In the genomic region with DNA sequence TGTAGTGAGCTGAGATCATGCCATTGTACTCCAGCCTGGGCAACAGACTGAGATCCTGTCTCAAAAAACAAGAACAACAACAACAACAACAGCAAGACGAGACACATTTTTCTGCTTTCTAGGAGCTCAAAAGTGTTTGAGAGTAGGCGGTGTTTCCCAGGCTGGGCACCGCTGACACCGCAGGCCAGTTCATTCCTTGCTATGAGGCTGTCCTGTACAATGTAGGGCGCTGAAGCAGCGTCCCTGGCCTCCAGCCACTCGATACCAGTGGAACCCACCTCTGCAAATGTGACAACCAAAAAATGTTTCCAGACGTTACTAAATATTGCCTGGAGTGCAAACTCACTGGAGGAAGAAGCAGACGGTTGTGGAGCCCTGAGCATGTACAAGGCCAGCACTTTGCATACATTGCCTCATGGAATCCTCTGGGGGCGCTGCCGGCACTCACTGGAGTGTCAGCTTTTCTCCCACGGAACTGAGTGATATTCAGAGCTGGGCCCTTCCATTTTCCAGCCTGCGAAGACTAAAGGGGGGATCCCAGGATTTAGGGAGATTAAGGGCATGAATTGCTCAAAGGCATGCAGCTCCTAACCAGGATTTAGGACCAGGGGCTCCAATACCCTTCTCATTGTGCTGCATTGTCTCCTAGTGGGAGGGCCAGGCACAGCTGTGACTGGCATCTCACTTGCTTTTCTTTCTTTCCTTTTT, we compare ENCODE assay signal across 8 cellular contexts. TPM values are rescaled to one million over a fixed set of nuclear protein-coding genes. Genes with fewer than 3 reads are reported as not detected.
DNase-seq lines count a peak whose midpoint lies in the region; ATAC-seq and TF ChIP-seq lines count a peak whose summit lies in the region.

No MANE protein-coding gene starts in this region.

- CTCF ChIA-PET in HEK293 (lab: Yijun Ruan, JAX) = interaction anchor here (0.5 to 10.7 kb wide), 41 partner anchors 9 to 992 kb away, joined by 3 to 380 read pairs (median 4); a partner anchor contains a TSS
- CTCF ChIA-PET in PC-9 (lab: Charles Lee) = interaction anchor here (0.6 to 1.3 kb wide), 8 partner anchors 24 to 540 kb away, joined by 3 to 19 read pairs (median 3); a partner anchor contains a TSS

- intact Hi-C loops in PC-9 (cut with micrococcal nuclease; ENCODE audit: unreplicated experiment) = loop anchor here (5.0 kb wide), 1 partner anchor 851 kb away; a partner anchor contains a TSS

- H3K36me3 Mint-ChIP-seq in activated T-cell treated with anti-CD3 and anti-CD28 coated beads, Interleukin-2, amount 50 U/mL, for 72 hours (ENCODE audit: insufficient read depth in 2 of 2) = no peaks in the 10 kb centered on the region
- H3K36me3 Mint-ChIP-seq in type B pancreatic cell = no peaks in the 10 kb centered on the region

- POLR2A ChIA-PET in HEK293 (lab: Yijun Ruan, JAX) (interaction anchor here (0.8 to 2.0 kb wide), 8 partner anchors 20 to 176 kb away, joined by 3 to 20 read pairs (median 9); a partner anchor contains a TSS), PC-9 (lab: Charles Lee; ENCODE audit: unreplicated experiment) (interaction anchor here (0.6 kb wide), 1 partner anchor 35 kb away, joined by 3 read pairs; no protein-coding TSS in a partner anchor)

- H3K4me1 Mint-ChIP-seq in activated T-cell treated with anti-CD3 and anti-CD28 coated beads, Interleukin-2, amount 50 U/mL, for 72 hours (ENCODE audit: low read depth) = peaks cover 21% of the 10 kb centered on the region
- H3K4me1 Mint-ChIP-seq in type B pancreatic cell (ENCODE audit: unreplicated experiment) = peaks cover 24% of the 10 kb centered on the region

- no peak overlapping the region for H3K4me2 ChIP-seq in PC-9

- no peaks in the 10 kb centered on the region for H3K79me2 ChIP-seq in PC-9 (ENCODE audit: low read depth)

- H3K36me3 ChIP-seq in HEK293 (ENCODE audit: control insufficient read depth in 2 of 2, insufficient read depth in 1 of 2, low read length in 2 of 2) (no peaks in the 10 kb centered on the region), PC-9 (ENCODE audit: low read depth) (no peaks in the 10 kb centered on the region), neutrophil (no peaks in the 10 kb centered on the region)

- H3K4me3 ChIP-seq in HEK293 (ENCODE audit: low read depth, low read length) = no peak overlapping the region
- no peak overlapping the region for H3K4me3 ChIP-seq in PC-9
- H3K4me3 ChIP-seq in fibroblast of villous mesenchyme (ENCODE audit: low read depth, low read length) = no peak overlapping the region
- no peak overlapping the region for H3K4me3 ChIP-seq in neutrophil (ENCODE audit: low read depth in 1 of 2, low read length in 1 of 2)

- no peak overlapping the region for H3K27ac ChIP-seq in HEK293 (ENCODE audit: extremely low read depth, low read depth, low read length)
- H3K27ac ChIP-seq in PC-9 = no peak overlapping the region
- H3K27ac ChIP-seq in neutrophil = peak overlapping the region; percentile 54

- no peaks in the 10 kb centered on the region for H3K9me3 ChIP-seq in HEK293 (ENCODE audit: control insufficient read depth, insufficient read depth, low read depth, low read length)
- H3K9me3 ChIP-seq in PC-9 (ENCODE audit: insufficient read depth, low read depth) = no peaks in the 10 kb centered on the region
- no peaks in the 10 kb centered on the region for H3K9me3 ChIP-seq in neutrophil

- H3K27ac Mint-ChIP-seq in activated T-cell treated with anti-CD3 and anti-CD28 coated beads, Interleukin-2, amount 50 U/mL, for 72 hours = no peak overlapping the region
- peak overlapping the region; percentile 41 for H3K27ac Mint-ChIP-seq in type B pancreatic cell

- H3K27me3 ChIP-seq in PC-9 (ENCODE audit: insufficient read depth, low read depth) (no peaks in the 10 kb centered on the region), neutrophil (no peaks in the 10 kb centered on the region)

- H3K9me3 Mint-ChIP-seq in activated T-cell treated with anti-CD3 and anti-CD28 coated beads, Interleukin-2, amount 50 U/mL, for 72 hours = no peaks in the 10 kb centered on the region
- no peaks in the 10 kb centered on the region for H3K9me3 Mint-ChIP-seq in type B pancreatic cell

- peaks cover 13% of the 10 kb centered on the region; the same call in 1 of the 2 replicates for H3F3A ChIP-seq in PC-9 (ENCODE audit: insufficient read depth, low read depth)

- H2AFZ ChIP-seq in PC-9 = no peak overlapping the region

- ATAC-seq in activated T-cell treated with anti-CD3 and anti-CD28 coated beads, Interleukin-2, amount 50 U/mL, for 72 hours (replicated peaks in 1 of 2) = peak; percentile 70 to 76
- no peak for ATAC-seq in GM21367 (IDR thresholded peaks at IDR 0.05; ENCODE audit: unreplicated experiment)

- H4K20me1 ChIP-seq in PC-9 (ENCODE audit: insufficient read depth) = no peaks in the 10 kb centered on the region

- H3K4me1 ChIP-seq in HEK293 (ENCODE audit: control insufficient read depth, insufficient read depth, low read length) (peaks cover 4% of the 10 kb centered on the region), PC-9 (replicated peaks; ENCODE audit: insufficient read depth) (peaks cover 9% of the 10 kb centered on the region), neutrophil (ENCODE audit: control insufficient read depth in 1 of 2, insufficient read depth in 1 of 2, low read depth in 1 of 2, low read length in 1 of 2) (peaks cover 0 to 13% of the 10 kb centered on the region in 2 experiments)

- no peaks in the 10 kb centered on the region for H3K27me3 Mint-ChIP-seq in activated T-cell treated with anti-CD3 and anti-CD28 coated beads, Interleukin-2, amount 50 U/mL, for 72 hours (ENCODE audit: low read depth)
- H3K27me3 Mint-ChIP-seq in type B pancreatic cell = no peaks in the 10 kb centered on the region

- H3K9me2 ChIP-seq in PC-9 (ENCODE audit: insufficient read depth) = no peaks in the 10 kb centered on the region

- DNase-seq in C1 segment of cervical spinal cord (lab: John Stamatoyannopoulos, UW) (peak in 12 of 14 donors; percentile 33 to 77 (median 63)), PC-9 (peak; percentile 39 to 59), fibroblast of villous mesenchyme (ENCODE audit: low read depth) (peak; percentile 65), type B pancreatic cell (ENCODE audit: extremely low spot score, unreplicated experiment) (no peak)
- DNase-seq in activated T-cell treated with anti-CD3 and anti-CD28 coated beads, Interleukin-2, amount 50 U/mL, for 72 hours = peak; percentile 60 to 65

- no TSS peak for BruUV-seq in PC-9 (replicated peaks; lab: Mats Ljungman, UMichigan)

- no peak overlapping the region for H3K4me3 Mint-ChIP-seq in activated T-cell treated with anti-CD3 and anti-CD28 coated beads, Interleukin-2, amount 50 U/mL, for 72 hours
- no peak overlapping the region for H3K4me3 Mint-ChIP-seq in type B pancreatic cell

- peak; percentile 69 for TF ChIP-seq CTCF in HEK293 (tag by site-specific recombination; IDR thresholded peaks at IDR 0.05)
- TF ChIP-seq CTCF in PC-9 (conservative IDR thresholded peaks at IDR 0.05) = peak; percentile 87
- TF ChIP-seq CTCF in fibroblast of villous mesenchyme (IDR thresholded peaks at IDR 0.05; ENCODE audit: insufficient read depth, low read depth, low read length) = peak; percentile 89
- peak; percentile 55 for TF ChIP-seq CTCF in neutrophil (IDR thresholded peaks at IDR 0.05)
- TF ChIP-seq CTCF in type B pancreatic cell (conservative IDR thresholded peaks at IDR 0.05) = peak; percentile 86

TF ChIP-seq in HEK293, 187 proteins besides CTCF, POLR2A, EP300 and RAD21 (continues in another document):
- TF ChIP-seq, protein P1, sequence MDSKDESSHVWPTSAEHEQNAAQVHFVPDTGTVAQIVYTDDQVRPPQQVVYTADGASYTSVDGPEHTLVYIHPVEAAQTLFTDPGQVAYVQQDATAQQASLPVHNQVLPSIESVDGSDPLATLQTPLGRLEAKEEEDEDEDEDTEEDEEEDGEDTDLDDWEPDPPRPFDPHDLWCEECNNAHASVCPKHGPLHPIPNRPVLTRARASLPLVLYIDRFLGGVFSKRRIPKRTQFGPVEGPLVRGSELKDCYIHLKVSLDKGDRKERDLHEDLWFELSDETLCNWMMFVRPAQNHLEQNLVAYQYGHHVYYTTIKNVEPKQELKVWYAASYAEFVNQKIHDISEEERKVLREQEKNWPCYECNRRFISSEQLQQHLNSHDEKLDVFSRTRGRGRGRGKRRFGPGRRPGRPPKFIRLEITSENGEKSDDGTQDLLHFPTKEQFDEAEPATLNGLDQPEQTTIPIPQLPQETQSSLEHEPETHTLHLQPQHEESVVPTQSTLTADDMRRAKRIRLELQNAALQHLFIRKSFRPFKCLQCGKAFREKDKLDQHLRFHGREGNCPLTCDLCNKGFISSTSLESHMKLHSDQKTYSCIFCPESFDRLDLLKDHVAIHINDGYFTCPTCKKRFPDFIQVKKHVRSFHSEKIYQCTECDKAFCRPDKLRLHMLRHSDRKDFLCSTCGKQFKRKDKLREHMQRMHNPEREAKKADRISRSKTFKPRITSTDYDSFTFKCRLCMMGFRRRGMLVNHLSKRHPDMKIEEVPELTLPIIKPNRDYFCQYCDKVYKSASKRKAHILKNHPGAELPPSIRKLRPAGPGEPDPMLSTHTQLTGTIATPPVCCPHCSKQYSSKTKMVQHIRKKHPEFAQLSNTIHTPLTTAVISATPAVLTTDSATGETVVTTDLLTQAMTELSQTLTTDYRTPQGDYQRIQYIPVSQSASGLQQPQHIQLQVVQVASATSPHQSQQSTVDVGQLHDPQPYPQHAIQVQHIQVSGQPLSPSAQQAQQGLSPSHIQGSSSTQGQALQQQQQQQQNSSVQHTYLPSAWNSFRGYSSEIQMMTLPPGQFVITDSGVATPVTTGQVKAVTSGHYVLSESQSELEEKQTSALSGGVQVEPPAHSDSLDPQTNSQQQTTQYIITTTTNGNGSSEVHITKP (tag by site-specific recombination; IDR thresholded peaks at IDR 0.05) = peak; percentile 87

RNA-seq across cellular contexts. Expression of a gene that starts 5.8 kb away (rescaled TPM):
- 36.9 TPM in 2 replicates for total RNA-seq in PC-9 (2021)
- 10 to 100 TPM; 49.5 to 58.3 TPM for total RNA-seq in activated T-cell treated with anti-CD3 and anti-CD28 coated beads, Interleukin-2, amount 50 U/mL, for 72 hours
- total RNA-seq in fibroblast of villous mesenchyme = 26.1 and 32.8 TPM in 2 replicates
- total RNA-seq in type B pancreatic cell (ENCODE audit: low replicate concordance) = 35.0 and 35.5 TPM in 2 replicates

RNA-seq across cellular contexts. Expression of a gene that starts 24.1 kb away (rescaled TPM):
- 488 and 588 TPM in 2 replicates for total RNA-seq in PC-9 (2021)
- 100 to 1,000 TPM; 779 to 836 TPM for total RNA-seq in activated T-cell treated with anti-CD3 and anti-CD28 coated beads, Interleukin-2, amount 50 U/mL, for 72 hours
- 200 and 379 TPM in 2 replicates for total RNA-seq in fibroblast of villous mesenchyme
- total RNA-seq in type B pancreatic cell (ENCODE audit: low replicate concordance) = 315 and 398 TPM in 2 replicates

RNA-seq across cellular contexts. Expression of a gene that starts 36.3 kb away (rescaled TPM):
- 60.7 and 94.3 TPM in 2 replicates for total RNA-seq in PC-9 (2021)
- 10 to 100 TPM; 78.3 to 82.0 TPM for total RNA-seq in activated T-cell treated with anti-CD3 and anti-CD28 coated beads, Interleukin-2, amount 50 U/mL, for 72 hours
- 44.0 and 57.0 TPM in 2 replicates for total RNA-seq in fibroblast of villous mesenchyme
- total RNA-seq in type B pancreatic cell (ENCODE audit: low replicate concordance) = 52.3 and 59.1 TPM in 2 replicates

RNA-seq across cellular contexts. Expression of a gene that starts 39.5 kb away (rescaled TPM):
- total RNA-seq in PC-9 (2021) (not detected in 2 replicates), fibroblast of villous mesenchyme (0.64 and 1.3 TPM in 2 replicates), type B pancreatic cell (ENCODE audit: low replicate concordance) (47.0 and 115 TPM in 2 replicates)
- 1 to 10 TPM; 1.2 to 2.6 TPM for total RNA-seq in activated T-cell treated with anti-CD3 and anti-CD28 coated beads, Interleukin-2, amount 50 U/mL, for 72 hours
